9 cellular contexts compared by ENCODE assay signal in genomic region chr5:113488645-113489184, GRCh38. TPM values are rescaled to one million over a fixed set of nuclear protein-coding genes. Genes with fewer than 3 reads are reported as not detected.
DNase-seq lines count a peak whose midpoint lies in the region; ATAC-seq and TF ChIP-seq lines count a peak whose summit lies in the region.
"Had no signal": no experiment of that assay in that cellular context is flagged by ENCODE, and none has a peak within 500 bp of the region (broad histone marks: within the 10 kb centered on the region; RNA-seq: fewer than 3 reads in every experiment).

No MANE protein-coding gene starts in this region.

- peaks cover 2 to 6% (median 4%) of the 10 kb centered on the region in 4 donors for H3K27me3 ChIP-seq in liver (ENCODE audit: control insufficient read depth in 4 of 4, insufficient read depth in 4 of 4, low read length in 3 of 4)

- ATAC-seq in activated T-cell treated with anti-CD3 and anti-CD28 coated beads, Interleukin-2, amount 50 U/mL, for 4 hours, result peak; percentile 15 to 29

- H3K4me3 ChIP-seq in astrocyte of the cerebellum (ENCODE audit: low read depth, low read length) (peak overlapping the region; percentile 90), liver (ENCODE audit: low read depth in 1 of 3, low read length in 3 of 3) (peak overlapping the region; percentile 38 to 71 (median 54))

- no peak for DNase-seq in activated T-cell treated with anti-CD3 and anti-CD28 coated beads, Interleukin-2, amount 50 U/mL, for 4 hours
- DNase-seq in activated T-cell treated with anti-CD3 and anti-CD28 coated beads, Interleukin-2, amount 50 U/mL, for 48 hours, result no peak
- DNase-seq in astrocyte of the cerebellum (ENCODE audit: low read depth) (no peak), type B pancreatic cell (ENCODE audit: extremely low spot score, unreplicated experiment) (no peak), occipital lobe (lab: John Stamatoyannopoulos, UW) (no peak), NCI-H2227 (lab: John Stamatoyannopoulos, UW; ENCODE audit: unreplicated experiment) (no peak)
- DNase-seq in stimulated activated CD4-positive, alpha-beta T cell treated with anti-CD3 and anti-CD28 coated beads, Interleukin-4, amount 100 ng/mL, for 24 hours, result no peak

- peaks cover 66% of the 10 kb centered on the region for H3K27me3 Mint-ChIP-seq in activated T-cell treated with anti-CD3 and anti-CD28 coated beads, Interleukin-2, amount 50 U/mL, for 4 hours (ENCODE audit: low read depth)
- H3K27me3 Mint-ChIP-seq in type B pancreatic cell, result peaks cover 45% of the 10 kb centered on the region

- H3K27ac Mint-ChIP-seq in type B pancreatic cell, result peak overlapping the region; percentile 56

- no peak overlapping the region for H3K27ac ChIP-seq in liver (ENCODE audit: low read depth in 1 of 2, low read length in 2 of 2)

- WGBS in liver, result 22% methylated on average over 20 of the region's 20 CpGs

- peaks cover 6 to 18% (median 13%) of the 10 kb centered on the region in 4 donors for H3K4me1 ChIP-seq in liver (ENCODE audit: control insufficient read depth in 4 of 4, insufficient read depth in 4 of 4, low read length in 3 of 4)

- H3K9me3 Mint-ChIP-seq in activated T-cell treated with anti-CD3 and anti-CD28 coated beads, Interleukin-2, amount 50 U/mL, for 4 hours, result peaks cover 20% of the 10 kb centered on the region
- peaks cover 10% of the 10 kb centered on the region for H3K9me3 Mint-ChIP-seq in type B pancreatic cell

- no peaks in the 10 kb centered on the region for H3K36me3 ChIP-seq in liver (ENCODE audit: control insufficient read depth in 4 of 4, insufficient read depth in 3 of 4, low read depth in 1 of 4, low read length in 3 of 4)

- peak overlapping the region; percentile 75 for H3K4me3 Mint-ChIP-seq in activated T-cell treated with anti-CD3 and anti-CD28 coated beads, Interleukin-2, amount 50 U/mL, for 4 hours
- peak overlapping the region; percentile 93 for H3K4me3 Mint-ChIP-seq in type B pancreatic cell

- H3K36me3 Mint-ChIP-seq in activated T-cell treated with anti-CD3 and anti-CD28 coated beads, Interleukin-2, amount 50 U/mL, for 4 hours (ENCODE audit: insufficient read depth), result peaks cover 4% of the 10 kb centered on the region
- H3K36me3 Mint-ChIP-seq in type B pancreatic cell, result peaks cover 4% of the 10 kb centered on the region

- TF ChIP-seq RAD21 in liver (IDR thresholded peaks at IDR 0.05), result no peak

- in situ Hi-C loops in astrocyte of the cerebellum (cut with HindIII; ENCODE audit: low sequenced_read_pairs), result no loop called here

- H3K9ac ChIP-seq in liver (ENCODE audit: low read depth in 1 of 2, low read length in 2 of 2), result no peak overlapping the region

- no peak for TF ChIP-seq CTCF in astrocyte of the cerebellum (IDR thresholded peaks at IDR 0.05; ENCODE audit: low read depth, low read length, missing control alignments)
- TF ChIP-seq CTCF in liver (IDR thresholded peaks at IDR 0.05; ENCODE audit: low read depth, low read length, missing input control), result no peak
- TF ChIP-seq CTCF in type B pancreatic cell (conservative IDR thresholded peaks at IDR 0.05), result no peak

- H3K4me1 Mint-ChIP-seq in activated T-cell treated with anti-CD3 and anti-CD28 coated beads, Interleukin-2, amount 50 U/mL, for 4 hours (ENCODE audit: low read depth), result peaks cover 18% of the 10 kb centered on the region
- H3K4me1 Mint-ChIP-seq in type B pancreatic cell (ENCODE audit: unreplicated experiment), result no peaks in the 10 kb centered on the region

- peaks cover 0 to 23% (median 7%) of the 10 kb centered on the region in 4 donors for H3K9me3 ChIP-seq in liver (ENCODE audit: control insufficient read depth in 4 of 4, low read length in 3 of 4)

TF ChIP-seq in liver, 16 proteins besides CTCF, POLR2A, EP300 and RAD21:
- TF ChIP-seq GABPA (IDR thresholded peaks at IDR 0.05 in 1 of 2, conservative IDR thresholded peaks at IDR 0.05 in 1 of 2), result no peak
- no peak for TF ChIP-seq JUND (IDR thresholded peaks at IDR 0.05)
- no peak for TF ChIP-seq RXRA (IDR thresholded peaks at IDR 0.05)
- no peak for TF ChIP-seq SP1 (IDR thresholded peaks at IDR 0.05)
- TF ChIP-seq MAX (IDR thresholded peaks at IDR 0.05), result no peak
- TF ChIP-seq EGR1 (IDR thresholded peaks at IDR 0.05; ENCODE audit: low read depth in 2 of 2), result no peak
- no peak for TF ChIP-seq FOXA2 (IDR thresholded peaks at IDR 0.05)
- TF ChIP-seq HNF4G (IDR thresholded peaks at IDR 0.05), result no peak
- no peak for TF ChIP-seq YY1 (IDR thresholded peaks at IDR 0.05)
- no peak for TF ChIP-seq NR2F2 (IDR thresholded peaks at IDR 0.05)
- TF ChIP-seq ATF3 (IDR thresholded peaks at IDR 0.05), result no peak
- TF ChIP-seq FOXA1 (IDR thresholded peaks at IDR 0.05), result no peak

RNA-seq across cellular contexts. Expression of gene MCC, which starts 0.5 kb away (rescaled TPM):
- total RNA-seq in activated T-cell treated with anti-CD3 and anti-CD28 coated beads, Interleukin-2, amount 50 U/mL, for 4 hours, result 1 to 10 TPM; 1.2 to 2.9 (median 2.5) TPM
- total RNA-seq in liver, result 10 to 100 TPM; 20.0 to 47.3 TPM
- polyA plus RNA-seq in liver, result 1 to 10 TPM; 9.0 to 9.4 TPM
- 11.8 and 24.0 TPM in 2 replicates for total RNA-seq in type B pancreatic cell (ENCODE audit: low replicate concordance)
- 15.8 TPM for total RNA-seq in occipital lobe

RNA-seq across cellular contexts. Expression of gene YTHDC2, which starts 24.8 kb away (rescaled TPM):
- 10 to 100 TPM; 22.7 to 25.4 (median 23.9) TPM for total RNA-seq in activated T-cell treated with anti-CD3 and anti-CD28 coated beads, Interleukin-2, amount 50 U/mL, for 4 hours
- 10 to 100 TPM; 19.9 to 32.9 TPM for total RNA-seq in liver
- 1 to 10 TPM; 6.2 to 9.8 TPM for polyA plus RNA-seq in liver
- 22.3 and 30.4 TPM in 2 replicates for total RNA-seq in type B pancreatic cell (ENCODE audit: low replicate concordance)
- total RNA-seq in occipital lobe, result 63.2 TPM

RNA-seq across cellular contexts. Expression of gene TSSK1B, which starts 53.9 kb away (rescaled TPM):
- not detected for total RNA-seq in activated T-cell treated with anti-CD3 and anti-CD28 coated beads, Interleukin-2, amount 50 U/mL, for 4 hours
- not detected for total RNA-seq in liver
- not detected for polyA plus RNA-seq in liver
- 0.12 and 0.24 TPM in 2 replicates for total RNA-seq in type B pancreatic cell (ENCODE audit: low replicate concordance)
- total RNA-seq in occipital lobe, result 0.16 TPM
- total RNA-seq: temporal lobe had no signal
